8 cellular contexts compared by ENCODE assay signal in genomic region chr13:46595136-46595917, GRCh38. TPM values are rescaled to one million over a fixed set of nuclear protein-coding genes. Genes with fewer than 3 reads are reported as not detected.
DNase-seq lines count a peak whose midpoint lies in the region; ATAC-seq and TF ChIP-seq lines count a peak whose summit lies in the region.

No MANE protein-coding gene starts in this region.

- no peak for DNase-seq in chondrocyte (ENCODE audit: low spot score)
- DNase-seq in trophoblast cell = peak; percentile 82 to 96
- no peak for DNase-seq in occipital lobe (lab: John Stamatoyannopoulos, UW)
- no peak for DNase-seq in HK-2 (ENCODE audit: unreplicated experiment)
- no peak for DNase-seq in activated T-cell treated with anti-CD3 and anti-CD28 coated beads, Interleukin-2, amount 50 U/mL, for 4 hours
- no peak for DNase-seq in lower leg skin (ENCODE audit: low spot score in 2 of 2)

- no peak overlapping the region for H3K4me3 Mint-ChIP-seq in chondrocyte (ENCODE audit: unreplicated experiment)
- H3K4me3 Mint-ChIP-seq in activated T-cell treated with anti-CD3 and anti-CD28 coated beads, Interleukin-2, amount 50 U/mL, for 4 hours = no peak overlapping the region

- no CpG with 5 or more reads among the region's 6 CpGs for WGBS in trophoblast cell (ENCODE audit: extremely low coverage, insufficient coverage, insufficient read length)
- 43 to 45% methylated on average over 6 of the region's 6 CpGs for WGBS in lower leg skin, 2 donors

- H4K8ac ChIP-seq in trophoblast cell (ENCODE audit: low read depth, low read length) = no peak overlapping the region

- H3K4me1 Mint-ChIP-seq in chondrocyte (ENCODE audit: low read depth) = peaks cover 77% of the 10 kb centered on the region
- peaks cover 87% of the 10 kb centered on the region for H3K4me1 Mint-ChIP-seq in activated T-cell treated with anti-CD3 and anti-CD28 coated beads, Interleukin-2, amount 50 U/mL, for 4 hours (ENCODE audit: low read depth)

- no peak overlapping the region for H2BK120ac ChIP-seq in trophoblast cell (ENCODE audit: insufficient read depth, low read length, poor library complexity)

- no peaks in the 10 kb centered on the region for H3K79me1 ChIP-seq in trophoblast cell (ENCODE audit: low read length)

- H3K4me3 ChIP-seq in trophoblast cell (ENCODE audit: low read depth, low read length) = no peak overlapping the region
- no peak overlapping the region for H3K4me3 ChIP-seq in lower leg skin (ENCODE audit: low read depth, poor library complexity, severe bottlenecking)

- peaks cover 3% of the 10 kb centered on the region for H3K79me2 ChIP-seq in trophoblast cell (ENCODE audit: control insufficient read depth, insufficient read depth, low read length, poor library complexity)

- H3K27me3 Mint-ChIP-seq in chondrocyte (ENCODE audit: low read depth) = no peaks in the 10 kb centered on the region
- H3K27me3 Mint-ChIP-seq in activated T-cell treated with anti-CD3 and anti-CD28 coated beads, Interleukin-2, amount 50 U/mL, for 4 hours (ENCODE audit: low read depth) = no peaks in the 10 kb centered on the region

- no peaks in the 10 kb centered on the region for H3K9me3 Mint-ChIP-seq in chondrocyte (ENCODE audit: low read depth)
- H3K9me3 Mint-ChIP-seq in activated T-cell treated with anti-CD3 and anti-CD28 coated beads, Interleukin-2, amount 50 U/mL, for 4 hours = no peaks in the 10 kb centered on the region

- ATAC-seq in GM18861 (IDR thresholded peaks at IDR 0.05; ENCODE audit: unreplicated experiment) (peak; percentile 26), HG03342 (IDR thresholded peaks at IDR 0.05; ENCODE audit: unreplicated experiment) (peak; percentile 36)
- no peak for ATAC-seq in activated T-cell treated with anti-CD3 and anti-CD28 coated beads, Interleukin-2, amount 50 U/mL, for 4 hours

- H3K4ac ChIP-seq in trophoblast cell (ENCODE audit: low read depth, low read length) = no peak overlapping the region

- H2BK12ac ChIP-seq in trophoblast cell (ENCODE audit: low read length) = no peak overlapping the region

- H3K18ac ChIP-seq in trophoblast cell (ENCODE audit: low read length) = no peak overlapping the region

- no peak for TF ChIP-seq POLR2A in lower leg skin (IDR thresholded peaks at IDR 0.05)

- H4K12ac ChIP-seq in trophoblast cell (ENCODE audit: low read depth, low read length) = no peak overlapping the region

- no peak overlapping the region for H3K9ac ChIP-seq in trophoblast cell (ENCODE audit: low read length)

- TF ChIP-seq CTCF in chondrocyte (IDR thresholded peaks at IDR 0.05) (no peak), lower leg skin (IDR thresholded peaks at IDR 0.05) (no peak)

- no peaks in the 10 kb centered on the region for H3K27me3 ChIP-seq in trophoblast cell (ENCODE audit: insufficient read depth, low read length)

- no peak overlapping the region for H4K91ac ChIP-seq in trophoblast cell (ENCODE audit: low read depth, low read length)

- no peaks in the 10 kb centered on the region for H3K36me3 ChIP-seq in trophoblast cell (ENCODE audit: control insufficient read depth in 1 of 2, insufficient read depth in 2 of 2, low read length in 2 of 2)

- H3K36me3 Mint-ChIP-seq in chondrocyte (ENCODE audit: low read depth) = peaks cover 1% of the 10 kb centered on the region
- no peaks in the 10 kb centered on the region for H3K36me3 Mint-ChIP-seq in activated T-cell treated with anti-CD3 and anti-CD28 coated beads, Interleukin-2, amount 50 U/mL, for 4 hours (ENCODE audit: insufficient read depth)

- no peak overlapping the region for H3K14ac ChIP-seq in trophoblast cell (ENCODE audit: low read length)

- H3K27ac ChIP-seq in trophoblast cell (ENCODE audit: low read depth, low read length) = no peak overlapping the region

- peak overlapping the region; percentile 84 for H3K27ac Mint-ChIP-seq in chondrocyte (ENCODE audit: unreplicated experiment)

- H3K9me3 ChIP-seq in trophoblast cell (ENCODE audit: insufficient read depth, low read depth, low read length) = no peaks in the 10 kb centered on the region

- H2AK5ac ChIP-seq in trophoblast cell (ENCODE audit: low read length) = no peak overlapping the region

- no peak overlapping the region for H2AFZ ChIP-seq in trophoblast cell (ENCODE audit: insufficient read depth, low read length, poor library complexity)

- H2BK5ac ChIP-seq in trophoblast cell (ENCODE audit: low read depth, low read length, poor library complexity) = no peak overlapping the region

- intact Hi-C loops in lower leg skin (cut with DNase I; ENCODE audit: low total_unique reads) = no loop called here

- no peak overlapping the region for H3K4me2 ChIP-seq in trophoblast cell (ENCODE audit: low read length)

- H3K4me1 ChIP-seq in trophoblast cell (ENCODE audit: control insufficient read depth in 1 of 2, insufficient read depth in 2 of 2, low read length in 2 of 2) = peaks cover 7 to 11% of the 10 kb centered on the region in 2 experiments

- H3K23ac ChIP-seq in trophoblast cell (ENCODE audit: low read length) = no peak overlapping the region

RNA-seq across cellular contexts. Expression of gene LRCH1, which starts 42.4 kb away (rescaled TPM):
- total RNA-seq in chondrocyte (14.0 to 14.4 TPM (median 14.1 TPM) in 3 replicates), occipital lobe (21.4 TPM), lower leg skin (10 to 100 TPM; 34.3 to 43.9 (median 40.3) TPM)
- 13.9 and 14.1 TPM in 2 replicates for polyA plus RNA-seq in trophoblast cell (2013)
- total RNA-seq in activated T-cell treated with anti-CD3 and anti-CD28 coated beads, Interleukin-2, amount 50 U/mL, for 4 hours = 10 to 100 TPM; 13.5 to 16.4 (median 14.7) TPM

Comparison
In these comparisons a context has a peak if more than half of its experiments do, and no peak if none do; other contexts are left out.
1. ATAC-seq: peak in GM18861 (single experiment) and HG03342 (single experiment); none in activated T-cell treated with anti-CD3 and anti-CD28 coated beads, Interleukin-2, amount 50 U/mL, for 4 hours (0 of 2).
2. DNase-seq: peak in trophoblast cell (2 of 2); none in chondrocyte (single experiment), occipital lobe (single experiment), HK-2 (single experiment), activated T-cell treated with anti-CD3 and anti-CD28 coated beads, Interleukin-2, amount 50 U/mL, for 4 hours (single experiment) and lower leg skin (0 of 2).